Comparison of ENCODE assay signal across 9 cellular contexts in genomic region chr7:65509368-65510186, GRCh38.
DNase-seq lines count a peak whose midpoint lies in the region; ATAC-seq and TF ChIP-seq lines count a peak whose summit lies in the region.
"Had no signal": no experiment of that assay in that cellular context is flagged by ENCODE, and none has a peak within 500 bp of the region (broad histone marks: within the 10 kb centered on the region; RNA-seq: fewer than 3 reads in every experiment).

No MANE protein-coding gene starts in this region.

- H3K4me3 ChIP-seq in skeletal muscle cell (ENCODE audit: low read depth, low read length) = peak overlapping the region; percentile 50
- H3K4me3 ChIP-seq: right lobe of liver had no signal

- peaks cover 3% of the 10 kb centered on the region for H3K4me1 Mint-ChIP-seq in T-helper 1 cell treated with Interleukin-12 subunit alpha and Interleukin-12 subunit beta and Interleukin-4 antibody, amounts not matched to agents 30 μg/mL and 1 μg/mL, for 36 hours (ENCODE audit: low read depth)
- peaks cover 5% of the 10 kb centered on the region for H3K4me1 Mint-ChIP-seq in glutamatergic neuron (ENCODE audit: low read depth, unreplicated experiment)

- H3K27ac Mint-ChIP-seq in T-helper 1 cell treated with Interleukin-12 subunit alpha and Interleukin-12 subunit beta and Interleukin-4 antibody, amounts not matched to agents 30 μg/mL and 1 μg/mL, for 36 hours = no peak overlapping the region
- no peak overlapping the region for H3K27ac Mint-ChIP-seq in glutamatergic neuron (ENCODE audit: unreplicated experiment)

- H3K36me3 Mint-ChIP-seq in T-helper 1 cell treated with Interleukin-12 subunit alpha and Interleukin-12 subunit beta and Interleukin-4 antibody, amounts not matched to agents 30 μg/mL and 1 μg/mL, for 36 hours (ENCODE audit: low read depth) = peaks cover 1% of the 10 kb centered on the region
- H3K36me3 Mint-ChIP-seq in glutamatergic neuron (ENCODE audit: unreplicated experiment) = no peaks in the 10 kb centered on the region

- peak overlapping the region; percentile 56 for H3K4me3 Mint-ChIP-seq in T-helper 1 cell treated with Interleukin-12 subunit alpha and Interleukin-12 subunit beta and Interleukin-4 antibody, amounts not matched to agents 30 μg/mL and 1 μg/mL, for 36 hours
- H3K4me3 Mint-ChIP-seq in glutamatergic neuron (ENCODE audit: unreplicated experiment) = peak overlapping the region; percentile 85

- no peak for ATAC-seq in HG02759 (IDR thresholded peaks at IDR 0.05; ENCODE audit: unreplicated experiment)
- no peak for ATAC-seq in GM19035 (IDR thresholded peaks at IDR 0.05; ENCODE audit: unreplicated experiment)

- DNase-seq in DMS 273 (lab: John Stamatoyannopoulos, UW; ENCODE audit: unreplicated experiment) (peak; percentile 62), DMS 273 treated with DMSO at 0.1 percent for 48 hours (lab: John Stamatoyannopoulos, UW) (no peak), glutamatergic neuron (peak; percentile 25), skeletal muscle cell (ENCODE audit: low read depth) (no peak), occipital lobe (lab: John Stamatoyannopoulos, UW) (no peak)

- H3K9me3 Mint-ChIP-seq in T-helper 1 cell treated with Interleukin-12 subunit alpha and Interleukin-12 subunit beta and Interleukin-4 antibody, amounts not matched to agents 30 μg/mL and 1 μg/mL, for 36 hours = no peaks in the 10 kb centered on the region
- H3K9me3 Mint-ChIP-seq in glutamatergic neuron (ENCODE audit: unreplicated experiment) = peaks cover 5% of the 10 kb centered on the region

- TF ChIP-seq CTCF in glutamatergic neuron (IDR thresholded peaks at IDR 0.05; ENCODE audit: partially characterized antibody, unreplicated experiment) = no peak

- peaks cover 31% of the 10 kb centered on the region for H3K27me3 Mint-ChIP-seq in T-helper 1 cell treated with Interleukin-12 subunit alpha and Interleukin-12 subunit beta and Interleukin-4 antibody, amounts not matched to agents 30 μg/mL and 1 μg/mL, for 36 hours (ENCODE audit: low read depth)
- peaks cover 5% of the 10 kb centered on the region for H3K27me3 Mint-ChIP-seq in glutamatergic neuron (ENCODE audit: unreplicated experiment)

Comparison
In these comparisons a context has a peak if more than half of its experiments do, and no peak if none do; other contexts are left out.
1. DNase-seq: peak in DMS 273 (single experiment) and glutamatergic neuron (single experiment); none in DMS 273 treated with DMSO at 0.1 percent for 48 hours (single experiment), skeletal muscle cell (single experiment) and occipital lobe (single experiment).